ENCODE assay signal across 8 cellular contexts in the genomic region with DNA sequence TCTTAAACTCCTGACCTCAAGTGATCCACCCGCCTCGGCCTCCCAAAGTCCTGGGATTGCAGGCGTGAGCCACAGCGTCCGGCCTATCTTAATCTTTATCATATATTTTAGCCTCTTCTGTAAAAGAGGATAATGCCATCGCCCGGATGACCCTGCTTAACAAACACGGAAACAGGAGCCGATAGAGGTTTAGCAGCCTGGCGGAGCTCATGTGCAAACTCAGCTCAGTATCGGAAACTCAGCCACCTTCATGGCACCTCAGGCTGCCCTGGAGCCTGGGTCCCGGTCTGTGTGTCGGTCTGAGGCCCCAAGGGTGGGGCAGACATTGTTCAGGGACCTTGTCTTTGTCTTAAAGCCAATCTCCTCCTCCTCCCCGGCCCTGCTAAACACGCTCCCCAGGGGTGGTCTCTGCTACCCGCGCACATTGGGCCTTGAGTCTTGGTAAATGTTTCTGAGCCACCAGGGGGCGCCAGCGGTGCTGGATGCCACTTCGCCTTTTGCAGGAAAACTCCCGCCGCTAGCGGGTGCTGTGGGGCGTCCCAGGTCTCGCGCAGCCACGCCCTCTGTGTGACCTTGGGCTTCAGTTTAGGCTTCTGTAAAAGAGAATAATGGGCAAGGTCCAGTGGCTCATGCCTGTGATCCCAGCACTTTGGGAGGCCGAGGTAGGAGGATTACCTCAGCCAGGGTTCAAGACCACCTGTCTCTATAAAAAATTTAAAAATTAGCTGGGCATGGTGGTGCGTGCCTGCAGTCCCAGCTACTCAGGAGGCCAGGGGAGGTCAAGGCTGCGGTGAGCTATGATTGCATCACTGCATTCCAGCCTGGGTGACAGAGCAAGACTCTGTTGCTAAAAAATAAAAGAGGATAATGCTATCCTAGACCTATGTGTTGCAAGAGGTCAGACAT. TPM values are rescaled to one million over a fixed set of nuclear protein-coding genes. Genes with fewer than 3 reads are reported as not detected.
DNase-seq lines count a peak whose midpoint lies in the region; ATAC-seq, FAIRE-seq and TF ChIP-seq lines count a peak whose summit lies in the region.

No MANE protein-coding gene starts in this region.

- peak overlapping the region; percentile 3 for H2AFZ ChIP-seq in endothelial cell of umbilical vein (ENCODE audit: low read depth, low read length)

- POLR2A ChIA-PET in HEK293 (lab: Yijun Ruan, JAX): interaction anchor here (0.8 to 1.1 kb wide), 2 partner anchors 33 to 81 kb away, joined by 3 read pairs; no protein-coding TSS in a partner anchor
- POLR2A ChIA-PET in endothelial cell of umbilical vein (lab: Charles Lee): no interaction called here

- no peaks in the 10 kb centered on the region for H4K20me1 ChIP-seq in endothelial cell of umbilical vein (replicated peaks; ENCODE audit: control insufficient read depth, extremely low read depth, insufficient read depth, low read length)

- intact Hi-C loops in endothelial cell of umbilical vein (cut with micrococcal nuclease): loop anchor here (1.0 kb wide), 2 partner anchors 81 to 204 kb away; no protein-coding TSS in a partner anchor

- no peaks in the 10 kb centered on the region for H3K9me1 ChIP-seq in endothelial cell of umbilical vein (replicated peaks; ENCODE audit: control insufficient read depth, extremely low read depth, insufficient read depth, low read length)

- no peak overlapping the region for H3K4me3 ChIP-seq in HEK293 (ENCODE audit: low read depth, low read length)
- H3K4me3 ChIP-seq in endothelial cell of umbilical vein (replicated peaks in 1 of 3; ENCODE audit: insufficient read depth in 1 of 3, low read depth in 1 of 3, low read length in 3 of 3): no peak overlapping the region
- H3K4me3 ChIP-seq in mucosa of stomach (ENCODE audit: low read length): no peak overlapping the region

- FAIRE-seq in endothelial cell of umbilical vein (lab: Jason Lieb, UNC): peak; percentile 84

- H3K9me3 ChIP-seq in HEK293 (ENCODE audit: control insufficient read depth, insufficient read depth, low read depth, low read length) (no peaks in the 10 kb centered on the region), endothelial cell of umbilical vein (replicated peaks; ENCODE audit: control insufficient read depth, insufficient read depth, low read length) (no peaks in the 10 kb centered on the region), mucosa of stomach (ENCODE audit: control insufficient read depth, low read length) (no peaks in the 10 kb centered on the region)

- H3K9ac ChIP-seq in endothelial cell of umbilical vein (replicated peaks; ENCODE audit: extremely low read depth, insufficient read depth, low read length) (no peak overlapping the region), mucosa of stomach (ENCODE audit: low read length) (peak overlapping the region; percentile 10)

- BruUV-seq in endothelial cell of umbilical vein (replicated peaks; lab: Mats Ljungman, UMichigan): no TSS peak

- H3K27ac ChIP-seq in HEK293 (ENCODE audit: extremely low read depth, low read depth, low read length): no peak overlapping the region
- no peak overlapping the region for H3K27ac ChIP-seq in endothelial cell of umbilical vein (ENCODE audit: insufficient read depth, low read depth, low read length)

- H3K9me3 Mint-ChIP-seq in activated CD8-positive, alpha-beta memory T cell treated with anti-CD3 and anti-CD28 coated beads, Interleukin-2, amount 10 ng/mL, durations not matched to agents 7 days and 5 days (ENCODE audit: low read depth): no peaks in the 10 kb centered on the region

- no peak overlapping the region for H3K4me2 ChIP-seq in endothelial cell of umbilical vein (ENCODE audit: insufficient read depth, low read length)

- no peaks in the 10 kb centered on the region for H3K79me2 ChIP-seq in endothelial cell of umbilical vein (ENCODE audit: control insufficient read depth, insufficient read depth, low read length)

- TF ChIP-seq POLR2A in endothelial cell of umbilical vein (IDR thresholded peaks at IDR 0.05; ENCODE audit: low read depth, low read length): no peak

- H3K27me3 Mint-ChIP-seq in activated CD8-positive, alpha-beta memory T cell treated with anti-CD3 and anti-CD28 coated beads, Interleukin-2, amount 10 ng/mL, durations not matched to agents 7 days and 5 days: no peaks in the 10 kb centered on the region

- H3K4me3 Mint-ChIP-seq in activated CD8-positive, alpha-beta memory T cell treated with anti-CD3 and anti-CD28 coated beads, Interleukin-2, amount 10 ng/mL, durations not matched to agents 7 days and 5 days: no peak overlapping the region

- H3K27ac Mint-ChIP-seq in activated CD8-positive, alpha-beta memory T cell treated with anti-CD3 and anti-CD28 coated beads, Interleukin-2, amount 10 ng/mL, durations not matched to agents 7 days and 5 days: peak overlapping the region; percentile 52

- H3K4me1 ChIP-seq in HEK293 (ENCODE audit: control insufficient read depth, insufficient read depth, low read length) (no peaks in the 10 kb centered on the region), endothelial cell of umbilical vein (ENCODE audit: control insufficient read depth, extremely low read depth, insufficient read depth, low read length) (peaks cover 18% of the 10 kb centered on the region), mucosa of stomach (ENCODE audit: control insufficient read depth, insufficient read depth, low read length) (peaks cover 3% of the 10 kb centered on the region)

- H3K36me3 Mint-ChIP-seq in activated CD8-positive, alpha-beta memory T cell treated with anti-CD3 and anti-CD28 coated beads, Interleukin-2, amount 10 ng/mL, durations not matched to agents 7 days and 5 days: no peaks in the 10 kb centered on the region

- peak; percentile 94 for ATAC-seq in activated CD8-positive, alpha-beta memory T cell treated with anti-CD3 and anti-CD28 coated beads, Interleukin-2, amount 10 ng/mL, durations not matched to agents 7 days and 5 days
- ATAC-seq in GM19395 (IDR thresholded peaks at IDR 0.05; ENCODE audit: unreplicated experiment): no peak

- CTCF ChIA-PET in HEK293 (lab: Yijun Ruan, JAX): interaction anchor here (0.6 to 3.4 kb wide), 49 partner anchors 8 to 1628 kb away, joined by 3 to 24 read pairs (median 4); a partner anchor contains a TSS
- CTCF ChIA-PET in activated CD8-positive, alpha-beta memory T cell treated with anti-CD3 and anti-CD28 coated beads, Interleukin-2, amount 10 ng/mL, durations not matched to agents 7 days and 5 days (lab: Charles Lee): interaction anchor here (0.6 to 5.7 kb wide), 64 partner anchors 8 to 475 kb away, joined by 3 to 75 read pairs (median 4); a partner anchor contains a TSS
- CTCF ChIA-PET in endothelial cell of umbilical vein (lab: Charles Lee): interaction anchor here (0.6 to 9.3 kb wide), 33 partner anchors 9 to 264 kb away, joined by 3 to 140 read pairs (median 4); a partner anchor contains a TSS

- H3K4me1 Mint-ChIP-seq in activated CD8-positive, alpha-beta memory T cell treated with anti-CD3 and anti-CD28 coated beads, Interleukin-2, amount 10 ng/mL, durations not matched to agents 7 days and 5 days: peaks cover 21% of the 10 kb centered on the region

- peak; percentile 82 for TF ChIP-seq CTCF in HEK293 (tag by site-specific recombination; IDR thresholded peaks at IDR 0.05)
- TF ChIP-seq CTCF in endothelial cell of umbilical vein (IDR thresholded peaks at IDR 0.05; ENCODE audit: extremely low read depth in 1 of 2, insufficient read depth in 1 of 2, low read depth in 1 of 2, low read length in 2 of 2): peak; percentile 96 to 99

- dilution Hi-C loops in endothelial cell of umbilical vein (cut with MboI; ENCODE audit: extremely low pct_ligation_motif_present, low sequenced_read_pairs): no loop called here

- no peaks in the 10 kb centered on the region for H3K27me3 ChIP-seq in endothelial cell of umbilical vein (ENCODE audit: control insufficient read depth in 2 of 2, insufficient read depth in 2 of 2, low read length in 2 of 2)
- no peaks in the 10 kb centered on the region for H3K27me3 ChIP-seq in mucosa of stomach (ENCODE audit: control insufficient read depth, insufficient read depth, low read length)

- peak; percentile 96 for DNase-seq in ELF-1 (ENCODE audit: low read depth, low spot score)
- DNase-seq in NOMO-1 treated with DMSO at 0.1 percent for 48 hours (lab: John Stamatoyannopoulos, UW; ENCODE audit: unreplicated experiment): peak; percentile 55
- peak; percentile 96 for DNase-seq in activated CD8-positive, alpha-beta memory T cell treated with anti-CD3 and anti-CD28 coated beads, Interleukin-2, amount 10 ng/mL, durations not matched to agents 7 days and 5 days
- peak; percentile 74 for DNase-seq in endothelial cell of umbilical vein (ENCODE audit: low read depth, low spot score)
- peak; percentile 84 to 96 for DNase-seq in stimulated activated CD8-positive, alpha-beta memory T cell treated with anti-CD3 and anti-CD28 coated beads, Interleukin-7, amount 100 ng/mL, for 1 hour (ENCODE audit: low read depth in 2 of 2)

- H3K36me3 ChIP-seq in HEK293 (ENCODE audit: control insufficient read depth in 2 of 2, insufficient read depth in 1 of 2, low read length in 2 of 2): no peaks in the 10 kb centered on the region
- no peaks in the 10 kb centered on the region for H3K36me3 ChIP-seq in endothelial cell of umbilical vein (ENCODE audit: control insufficient read depth in 2 of 2, extremely low read depth in 1 of 2, insufficient read depth in 2 of 2, low read length in 2 of 2)
- no peaks in the 10 kb centered on the region for H3K36me3 ChIP-seq in mucosa of stomach (ENCODE audit: control insufficient read depth, insufficient read depth, low read length)

RNA-seq across cellular contexts. Expression of a gene that starts 2.7 kb away (rescaled TPM):
- total RNA-seq in activated CD8-positive, alpha-beta memory T cell treated with anti-CD3 and anti-CD28 coated beads, Interleukin-2, amount 10 ng/mL, durations not matched to agents 7 days and 5 days: not detected
- total RNA-seq in endothelial cell of umbilical vein: 2.8 and 3.3 TPM in 2 replicates
- polyA plus RNA-seq in endothelial cell of umbilical vein: 1.9 and 2.2 TPM in 2 replicates
- polyA plus RNA-seq in endothelial cell of umbilical vein (2011; cell fraction: cytosol; rRNA removed): 1.8 and 2.2 TPM in 2 replicates
- polyA plus RNA-seq in endothelial cell of umbilical vein (2011; cell fraction: nucleus; rRNA removed): 1.6 and 1.9 TPM in 2 replicates
- polyA plus RNA-seq in endothelial cell of umbilical vein (2012): 0.30 and 0.75 TPM in 2 replicates
- 1.1 and 2.3 TPM in 2 replicates for polyA minus RNA-seq in endothelial cell of umbilical vein
- polyA minus RNA-seq in endothelial cell of umbilical vein (2011; cell fraction: cytosol; rRNA and poly(A)+ RNA removed): not detected
- 0.24 and 0.38 TPM in 2 replicates for polyA minus RNA-seq in endothelial cell of umbilical vein (2011; cell fraction: nucleus; rRNA and poly(A)+ RNA removed)

RNA-seq across cellular contexts. Expression of a gene that starts 24.9 kb away (rescaled TPM):
- total RNA-seq in activated CD8-positive, alpha-beta memory T cell treated with anti-CD3 and anti-CD28 coated beads, Interleukin-2, amount 10 ng/mL, durations not matched to agents 7 days and 5 days: 100 to 1,000 TPM; 156 to 287 TPM
- 20.1 and 26.3 TPM in 2 replicates for total RNA-seq in endothelial cell of umbilical vein
- polyA plus RNA-seq in endothelial cell of umbilical vein: 7.4 and 8.0 TPM in 2 replicates
- polyA plus RNA-seq in endothelial cell of umbilical vein (2011; cell fraction: cytosol; rRNA removed): 5.1 and 5.7 TPM in 2 replicates
- polyA plus RNA-seq in endothelial cell of umbilical vein (2011; cell fraction: nucleus; rRNA removed): 33.9 and 47.2 TPM in 2 replicates
- polyA plus RNA-seq in endothelial cell of umbilical vein (2012): 11.6 and 14.4 TPM in 2 replicates
- 14.2 and 18.8 TPM in 2 replicates for polyA minus RNA-seq in endothelial cell of umbilical vein
- 17.2 TPM for polyA minus RNA-seq in endothelial cell of umbilical vein (2011; cell fraction: cytosol; rRNA and poly(A)+ RNA removed)
- 33.6 and 37.9 TPM in 2 replicates for polyA minus RNA-seq in endothelial cell of umbilical vein (2011; cell fraction: nucleus; rRNA and poly(A)+ RNA removed)

RNA-seq across cellular contexts. Expression of a gene that starts 32.6 kb away (rescaled TPM):
- 100 to 1,000 TPM; 127 to 149 TPM for total RNA-seq in activated CD8-positive, alpha-beta memory T cell treated with anti-CD3 and anti-CD28 coated beads, Interleukin-2, amount 10 ng/mL, durations not matched to agents 7 days and 5 days
- 101 and 109 TPM in 2 replicates for total RNA-seq in endothelial cell of umbilical vein
- polyA plus RNA-seq in endothelial cell of umbilical vein: 105 and 107 TPM in 2 replicates
- polyA plus RNA-seq in endothelial cell of umbilical vein (2011; cell fraction: cytosol; rRNA removed): 79.8 and 103 TPM in 2 replicates
- polyA plus RNA-seq in endothelial cell of umbilical vein (2011; cell fraction: nucleus; rRNA removed): 233 and 249 TPM in 2 replicates
- 83.3 and 94.7 TPM in 2 replicates for polyA plus RNA-seq in endothelial cell of umbilical vein (2012)
- 239 and 250 TPM in 2 replicates for polyA minus RNA-seq in endothelial cell of umbilical vein
- 66.9 TPM for polyA minus RNA-seq in endothelial cell of umbilical vein (2011; cell fraction: cytosol; rRNA and poly(A)+ RNA removed)
- 262 and 391 TPM in 2 replicates for polyA minus RNA-seq in endothelial cell of umbilical vein (2011; cell fraction: nucleus; rRNA and poly(A)+ RNA removed)
